Comparison of ENCODE assay signal across 22 cellular contexts in the genomic region with DNA sequence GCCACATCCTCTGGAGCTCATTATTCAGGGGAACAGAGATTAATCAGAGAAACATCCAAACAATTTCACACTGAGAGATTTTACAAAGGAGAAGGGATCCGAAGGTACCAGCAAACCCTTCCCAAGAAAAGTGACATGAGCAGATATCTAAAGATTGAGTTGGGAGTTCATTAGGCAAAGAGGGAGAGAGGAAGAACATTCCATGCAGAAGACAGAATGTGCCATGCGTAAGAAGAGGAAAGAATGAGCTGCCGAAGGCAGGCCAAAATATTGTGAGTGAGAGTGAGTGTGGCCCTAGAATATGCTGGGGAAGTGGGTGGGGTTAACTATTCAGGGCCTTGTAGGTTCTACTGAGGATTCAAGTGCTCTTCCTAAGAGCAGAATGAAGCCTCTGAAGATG. TPM values are rescaled to one million over a fixed set of nuclear protein-coding genes. Genes with fewer than 3 reads are reported as not detected.
DNase-seq lines count a peak whose midpoint lies in the region; ATAC-seq and TF ChIP-seq lines count a peak whose summit lies in the region.
"Had no signal": no experiment of that assay in that cellular context is flagged by ENCODE, and none has a peak within 500 bp of the region (broad histone marks: within the 10 kb centered on the region; RNA-seq: fewer than 3 reads in every experiment).

No MANE protein-coding gene starts in this region.

- TF ChIP-seq CTCF in HFFc6 (IDR thresholded peaks at IDR 0.05) (no peak), colonic mucosa (IDR thresholded peaks at IDR 0.05) (no peak), testis (IDR thresholded peaks at IDR 0.05) (no peak)

- CTCF ChIA-PET in activated CD4-positive, alpha-beta T cell treated with anti-CD3 and anti-CD28 coated beads for 36 hours (lab: Charles Lee), result interaction anchor here (0.8 to 1.4 kb wide), 6 partner anchors 8 to 229 kb away, joined by 3 to 5 read pairs (median 3); no protein-coding TSS in a partner anchor

- no peak for TF ChIP-seq POLR2A in testis (IDR thresholded peaks at IDR 0.05)

- H3K4me1 Mint-ChIP-seq in HFFc6 (ENCODE audit: low read depth), result peaks cover 33% of the 10 kb centered on the region
- H3K4me1 Mint-ChIP-seq in activated CD4-positive, alpha-beta T cell treated with anti-CD3 and anti-CD28 coated beads for 36 hours, result peaks cover 7% of the 10 kb centered on the region

- H3K9me3 ChIP-seq in colonic mucosa (no peaks in the 10 kb centered on the region), muscle layer of duodenum (ENCODE audit: control insufficient read depth in 1 of 2, low read length in 2 of 2) (no peaks in the 10 kb centered on the region), testis (no peaks in the 10 kb centered on the region)

- intact Hi-C loops in colonic mucosa (cut with DNase I) (no loop called here), testis (cut with DNase I; ENCODE audit: low total_unique reads) (no loop called here)
- intact Hi-C loops in activated CD4-positive, alpha-beta T cell treated with anti-CD3 and anti-CD28 coated beads for 36 hours (cut with DNase I, micrococcal nuclease), result no loop called here

- H3K4me3 ChIP-seq in colonic mucosa, result no peak overlapping the region
- no peak overlapping the region for H3K4me3 ChIP-seq in muscle layer of duodenum (ENCODE audit: low read depth in 1 of 2, low read length in 2 of 2)
- no peak overlapping the region for H3K4me3 ChIP-seq in testis
- H3K4me3 ChIP-seq: HAP-1 had no signal

- ATAC-seq in activated CD4-positive, alpha-beta T cell treated with anti-CD3 and anti-CD28 coated beads for 36 hours, result no peak
- ATAC-seq: activated T-helper 17 cell treated with anti-CD3 and anti-CD28 coated beads, Interleukin-2, amount 50 U/mL, for 72 hours; SK-N-SH treated with all-trans-retinoic acid at 6 μM for 48 hours had no signal

- H3K9me3 Mint-ChIP-seq in HFFc6, result no peaks in the 10 kb centered on the region
- H3K9me3 Mint-ChIP-seq in activated CD4-positive, alpha-beta T cell treated with anti-CD3 and anti-CD28 coated beads for 36 hours (ENCODE audit: low read depth), result no peaks in the 10 kb centered on the region
- H3K9me3 Mint-ChIP-seq: activated CD4-positive, alpha-beta T cell treated with anti-CD3 and anti-CD28 coated beads, Interleukin-2, amount 10 ng/mL, durations not matched to agents 7 days and 5 days; activated T-helper 17 cell treated with anti-CD3 and anti-CD28 coated beads, Interleukin-2, amount 50 U/mL, for 72 hours had no signal

- no peaks in the 10 kb centered on the region for H3K4me1 ChIP-seq in colonic mucosa
- H3K4me1 ChIP-seq in muscle layer of duodenum (ENCODE audit: control insufficient read depth in 1 of 2, insufficient read depth in 2 of 2, low read length in 2 of 2), result no peaks in the 10 kb centered on the region
- peaks cover 14% of the 10 kb centered on the region for H3K4me1 ChIP-seq in testis
- H3K4me1 ChIP-seq: HAP-1 had no signal

- no peak overlapping the region for H3K9ac ChIP-seq in colonic mucosa (ENCODE audit: low read depth in 2 of 2, low read length in 2 of 2)

- H3K27me3 ChIP-seq in colonic mucosa, result no peaks in the 10 kb centered on the region
- no peaks in the 10 kb centered on the region for H3K27me3 ChIP-seq in muscle layer of duodenum (ENCODE audit: low read depth, low read length)
- H3K27me3 ChIP-seq in testis, result no peaks in the 10 kb centered on the region

- H3K4me3 Mint-ChIP-seq in HFFc6, result peak overlapping the region; percentile 51
- no peak overlapping the region for H3K4me3 Mint-ChIP-seq in activated CD4-positive, alpha-beta T cell treated with anti-CD3 and anti-CD28 coated beads for 36 hours
- H3K4me3 Mint-ChIP-seq: activated CD4-positive, alpha-beta T cell treated with anti-CD3 and anti-CD28 coated beads, Interleukin-2, amount 10 ng/mL, durations not matched to agents 7 days and 5 days; activated naive CD8-positive, alpha-beta T cell treated with anti-CD3 and anti-CD28 coated beads, Interleukin-2, amount 10 ng/mL, durations not matched to agents 7 days and 5 days; activated T-helper 17 cell treated with anti-CD3 and anti-CD28 coated beads, Interleukin-2, amount 50 U/mL, for 72 hours; CD4-positive, CD25-positive, alpha-beta regulatory T cell had no signal

- WGBS in testis, 2 donors, result 62 to 68% methylated on average over 3 of the region's 3 CpGs

- H3K27ac ChIP-seq in colonic mucosa, result no peak overlapping the region
- peak overlapping the region; percentile 64 for H3K27ac ChIP-seq in muscle layer of duodenum (ENCODE audit: low read length)
- peak overlapping the region; percentile 37 to 70 for H3K27ac ChIP-seq in testis
- H3K27ac ChIP-seq: RWPE1 had no signal

- peak overlapping the region; percentile 83 for H3K27ac Mint-ChIP-seq in HFFc6
- no peak overlapping the region for H3K27ac Mint-ChIP-seq in activated CD4-positive, alpha-beta T cell treated with anti-CD3 and anti-CD28 coated beads for 36 hours
- H3K27ac Mint-ChIP-seq: activated CD4-positive, alpha-beta T cell treated with anti-CD3 and anti-CD28 coated beads, Interleukin-2, amount 10 ng/mL, durations not matched to agents 7 days and 5 days; activated naive CD8-positive, alpha-beta T cell treated with anti-CD3 and anti-CD28 coated beads, Interleukin-2, amount 10 ng/mL, durations not matched to agents 7 days and 5 days; activated T-helper 17 cell treated with anti-CD3 and anti-CD28 coated beads, Interleukin-2, amount 50 U/mL, for 72 hours; CD4-positive, CD25-positive, alpha-beta regulatory T cell had no signal

- H3K27me3 Mint-ChIP-seq in HFFc6 (ENCODE audit: insufficient read depth), result peaks cover 6% of the 10 kb centered on the region
- H3K27me3 Mint-ChIP-seq in activated CD4-positive, alpha-beta T cell treated with anti-CD3 and anti-CD28 coated beads for 36 hours, result no peaks in the 10 kb centered on the region

- peaks cover 20% of the 10 kb centered on the region for H3K36me3 Mint-ChIP-seq in HFFc6 (ENCODE audit: low read depth)
- no peaks in the 10 kb centered on the region for H3K36me3 Mint-ChIP-seq in activated CD4-positive, alpha-beta T cell treated with anti-CD3 and anti-CD28 coated beads for 36 hours (ENCODE audit: low read depth)
- H3K36me3 Mint-ChIP-seq: activated naive CD8-positive, alpha-beta T cell treated with anti-CD3 and anti-CD28 coated beads, Interleukin-2, amount 10 ng/mL, durations not matched to agents 7 days and 5 days; CD4-positive, CD25-positive, alpha-beta regulatory T cell had no signal

- peak; percentile 64 for DNase-seq in HFFc6
- DNase-seq in colonic mucosa, result peak; percentile 9
- DNase-seq in testis, result no peak
- DNase-seq in activated CD4-positive, alpha-beta T cell treated with anti-CD3 and anti-CD28 coated beads for 36 hours, result no peak
- no peak for DNase-seq in HK-2 (ENCODE audit: unreplicated experiment)
- DNase-seq in activated naive CD4-positive, alpha-beta T cell treated with anti-CD3 and anti-CD28 coated beads, Interleukin-2, amount 50 U/mL, for 16 hours, result no peak
- no peak for DNase-seq in NCI-H146 (lab: John Stamatoyannopoulos, UW)
- DNase-seq: activated CD4-positive, alpha-beta T cell treated with anti-CD3 and anti-CD28 coated beads, Interleukin-2, amount 10 ng/mL, durations not matched to agents 7 days and 5 days; activated CD8-positive, alpha-beta memory T cell treated with anti-CD3 and anti-CD28 coated beads, Interleukin-2, amount 50 U/mL, for 4 hours; activated naive CD8-positive, alpha-beta T cell treated with anti-CD3 and anti-CD28 coated beads, Interleukin-2, amount 10 ng/mL, durations not matched to agents 7 days and 5 days; CD4-positive, CD25-positive, alpha-beta regulatory T cell; hypothalamus; KBM-7 had no signal

- no peaks in the 10 kb centered on the region for H3K36me3 ChIP-seq in colonic mucosa
- peaks cover 0 to 3% of the 10 kb centered on the region in 2 donors for H3K36me3 ChIP-seq in muscle layer of duodenum (ENCODE audit: control insufficient read depth in 1 of 2, insufficient read depth in 2 of 2, low read length in 2 of 2)
- no peaks in the 10 kb centered on the region for H3K36me3 ChIP-seq in testis (ENCODE audit: low read depth, missing control alignments)
- H3K36me3 ChIP-seq: HAP-1 had no signal

- POLR2A ChIA-PET in activated CD4-positive, alpha-beta T cell treated with anti-CD3 and anti-CD28 coated beads for 36 hours (lab: Charles Lee), result interaction anchor here (1.3 kb wide), 1 partner anchor 29 kb away, joined by 3 read pairs; no protein-coding TSS in a partner anchor

RNA-seq across cellular contexts. Expression of gene LYVE1, which starts 50.0 kb away (rescaled TPM):
- under 1 TPM in 1 of 6 experiments, not detected in 5; 0.09 TPM for total RNA-seq in HFFc6 (2021; fragmentation: NEBNext Ultra II Directional; extraction: Animal tissue kit (Norgen Biotek cat#: 25700))
- 10 to 100 TPM; 10.3 to 29.3 TPM for total RNA-seq in colonic mucosa
- total RNA-seq in testis, result 1 to 10 TPM; 4.6 to 7.5 TPM
- 24.1 TPM for polyA plus RNA-seq in testis (ENCODE audit: insufficient read depth, low read depth, low replicate concordance)
- not detected for total RNA-seq in activated CD4-positive, alpha-beta T cell treated with anti-CD3 and anti-CD28 coated beads for 36 hours
- total RNA-seq: activated CD4-positive, alpha-beta T cell treated with anti-CD3 and anti-CD28 coated beads, Interleukin-2, amount 10 ng/mL, durations not matched to agents 7 days and 5 days; activated naive CD8-positive, alpha-beta T cell treated with anti-CD3 and anti-CD28 coated beads, Interleukin-2, amount 10 ng/mL, durations not matched to agents 7 days and 5 days; activated T-helper 17 cell treated with anti-CD3 and anti-CD28 coated beads, Interleukin-2, amount 50 U/mL, for 72 hours; CD4-positive, CD25-positive, alpha-beta regulatory T cell; G401; HT-29; myocyte; T-helper 2 cell treated with Interferon-gamma antibody and Interleukin-4, amounts not matched to agents 100 ng/mL and 5 ng/mL, for 36 hours had no signal
- polyA plus RNA-seq: CD4-positive, CD25-positive, alpha-beta regulatory T cell had no signal

Comparison
In these comparisons a context has a peak if more than half of its experiments do, and no peak if none do; other contexts are left out.
1. DNase-seq: peak in HFFc6 (single experiment) and colonic mucosa (single experiment); none in testis (single experiment), activated CD4-positive, alpha-beta T cell treated with anti-CD3 and anti-CD28 coated beads for 36 hours (single experiment), HK-2 (single experiment), activated naive CD4-positive, alpha-beta T cell treated with anti-CD3 and anti-CD28 coated beads, Interleukin-2, amount 50 U/mL, for 16 hours (single experiment) and NCI-H146 (single experiment).
2. RNA of gene LYVE1, which starts 50.0 kb away (total RNA-seq): 10.3 to 29.3 TPM in colonic mucosa and 4.6 to 7.5 TPM in testis; 0.09 TPM in HFFc6 and not detected in activated CD4-positive, alpha-beta T cell treated with anti-CD3 and anti-CD28 coated beads for 36 hours; every median in the first group is over 4 times any median in the second.